Comparison of ENCODE assay signal across 8 cellular contexts in genomic region chr2:106108351-106108750, GRCh38.
DNase-seq lines count a peak whose midpoint lies in the region; ATAC-seq and TF ChIP-seq lines count a peak whose summit lies in the region.

No MANE protein-coding gene starts in this region.

- H3K4me1 ChIP-seq in heart left ventricle (peaks cover 0 to 25% (median 15%) of the 10 kb centered on the region in 12 donors), testis (peaks cover 5% of the 10 kb centered on the region)

- DNase-seq in activated naive CD4-positive, alpha-beta T cell treated with anti-CD3 and anti-CD28 coated beads for 36 hours, result peak; percentile 40
- no peak for DNase-seq in activated naive CD4-positive, alpha-beta T cell treated with anti-CD3 and anti-CD28 coated beads, Interleukin-2, amount 50 U/mL, for 16 hours
- DNase-seq in heart left ventricle (no peak), testis (peak; percentile 63)
- no peak for DNase-seq in effector memory CD8-positive, alpha-beta T cell
- no peak for DNase-seq in activated naive CD4-positive, alpha-beta T cell treated with anti-CD3 and anti-CD28 coated beads, Interleukin-2, amount 10 ng/mL, durations not matched to agents 7 days and 5 days

- H3K27me3 ChIP-seq in heart left ventricle, result no peaks in the 10 kb centered on the region
- no peaks in the 10 kb centered on the region for H3K27me3 ChIP-seq in testis

- no peaks in the 10 kb centered on the region for H3K27me3 Mint-ChIP-seq in activated naive CD4-positive, alpha-beta T cell treated with anti-CD3 and anti-CD28 coated beads for 36 hours (ENCODE audit: low read depth)
- no peaks in the 10 kb centered on the region for H3K27me3 Mint-ChIP-seq in effector memory CD8-positive, alpha-beta T cell
- H3K27me3 Mint-ChIP-seq in activated naive CD4-positive, alpha-beta T cell treated with anti-CD3 and anti-CD28 coated beads, Interleukin-2, amount 10 ng/mL, durations not matched to agents 7 days and 5 days, result no peaks in the 10 kb centered on the region

- no peak overlapping the region for H3K4me3 Mint-ChIP-seq in activated naive CD4-positive, alpha-beta T cell treated with anti-CD3 and anti-CD28 coated beads for 36 hours
- H3K4me3 Mint-ChIP-seq in effector memory CD8-positive, alpha-beta T cell, result no peak overlapping the region
- no peak overlapping the region for H3K4me3 Mint-ChIP-seq in activated naive CD4-positive, alpha-beta T cell treated with anti-CD3 and anti-CD28 coated beads, Interleukin-2, amount 10 ng/mL, durations not matched to agents 7 days and 5 days

- H3K4me3 ChIP-seq in heart left ventricle (no peak overlapping the region), testis (no peak overlapping the region)

- peak; percentile 28 to 73 (median 64) for ATAC-seq in heart left ventricle
- ATAC-seq in GM18907 (IDR thresholded peaks at IDR 0.05; ENCODE audit: unreplicated experiment), result no peak
- ATAC-seq in effector memory CD8-positive, alpha-beta T cell (replicated peaks), result no peak

- peaks cover 0 to 44% (median 26%) of the 10 kb centered on the region in 9 donors for H3K36me3 ChIP-seq in heart left ventricle
- no peaks in the 10 kb centered on the region for H3K36me3 ChIP-seq in testis (ENCODE audit: low read depth, missing control alignments)

- TF ChIP-seq POLR2A in heart left ventricle (IDR thresholded peaks at IDR 0.05), result no peak
- TF ChIP-seq POLR2A in testis (IDR thresholded peaks at IDR 0.05), result no peak

- peaks cover 18% of the 10 kb centered on the region for H3K4me1 Mint-ChIP-seq in activated naive CD4-positive, alpha-beta T cell treated with anti-CD3 and anti-CD28 coated beads for 36 hours (ENCODE audit: low read depth)
- H3K4me1 Mint-ChIP-seq in effector memory CD8-positive, alpha-beta T cell (ENCODE audit: low read depth in 2 of 2), result peaks cover 0 to 2% of the 10 kb centered on the region in 2 donors
- H3K4me1 Mint-ChIP-seq in activated naive CD4-positive, alpha-beta T cell treated with anti-CD3 and anti-CD28 coated beads, Interleukin-2, amount 10 ng/mL, durations not matched to agents 7 days and 5 days, result peaks cover 4% of the 10 kb centered on the region

- peak; percentile 75 for TF ChIP-seq CTCF in VCaP (conservative IDR thresholded peaks at IDR 0.05)
- peak in 10 of 12 donors; percentile 14 to 56 (median 34) for TF ChIP-seq CTCF in heart left ventricle (IDR thresholded peaks at IDR 0.05)
- peak in 2 of 3 experiments; percentile 12 to 18 for TF ChIP-seq CTCF in testis (IDR thresholded peaks at IDR 0.05)

- H3K36me3 Mint-ChIP-seq in activated naive CD4-positive, alpha-beta T cell treated with anti-CD3 and anti-CD28 coated beads for 36 hours (ENCODE audit: low read depth), result peaks cover 7% of the 10 kb centered on the region
- peaks cover 11% of the 10 kb centered on the region for H3K36me3 Mint-ChIP-seq in effector memory CD8-positive, alpha-beta T cell (ENCODE audit: insufficient read depth)
- peaks cover 31% of the 10 kb centered on the region for H3K36me3 Mint-ChIP-seq in activated naive CD4-positive, alpha-beta T cell treated with anti-CD3 and anti-CD28 coated beads, Interleukin-2, amount 10 ng/mL, durations not matched to agents 7 days and 5 days

- intact Hi-C loops in activated naive CD4-positive, alpha-beta T cell treated with anti-CD3 and anti-CD28 coated beads for 36 hours (cut with micrococcal nuclease), result loop anchor here (5.0 to 10.0 kb wide), 4 partner anchors 34 to 356 kb away; partner anchors contain the start of gene RGPD3
- intact Hi-C loops in heart left ventricle (cut with DNase I), result loop anchor here in 8 of 10 donors (5.0 to 10.0 kb wide), 11 partner anchors 84 to 479 kb away; partner anchors contain the start of genes UXS1 (in 2 of the 8) and RGPD3 (in 1 of the 8)
- intact Hi-C loops in testis (cut with DNase I; ENCODE audit: low total_unique reads), result loop anchor here (10.0 kb wide), 1 partner anchor 446 kb away; no protein-coding TSS in a partner anchor

- no peaks in the 10 kb centered on the region for H3K9me3 Mint-ChIP-seq in activated naive CD4-positive, alpha-beta T cell treated with anti-CD3 and anti-CD28 coated beads for 36 hours
- no peaks in the 10 kb centered on the region for H3K9me3 Mint-ChIP-seq in effector memory CD8-positive, alpha-beta T cell
- no peaks in the 10 kb centered on the region for H3K9me3 Mint-ChIP-seq in activated naive CD4-positive, alpha-beta T cell treated with anti-CD3 and anti-CD28 coated beads, Interleukin-2, amount 10 ng/mL, durations not matched to agents 7 days and 5 days

- CTCF ChIA-PET in activated naive CD4-positive, alpha-beta T cell treated with anti-CD3 and anti-CD28 coated beads for 36 hours (lab: Charles Lee), result interaction anchor here (0.8 to 2.7 kb wide), 3 partner anchors 87 to 474 kb away, joined by 3 to 10 read pairs (median 5); no protein-coding TSS in a partner anchor
- CTCF ChIA-PET in activated naive CD4-positive, alpha-beta T cell treated with anti-CD3 and anti-CD28 coated beads, Interleukin-2, amount 10 ng/mL, durations not matched to agents 7 days and 5 days (lab: Charles Lee), result interaction anchor here (1.0 to 2.7 kb wide), 4 partner anchors 48 to 87 kb away, joined by 3 to 11 read pairs (median 3); no protein-coding TSS in a partner anchor

- H3K27ac Mint-ChIP-seq in activated naive CD4-positive, alpha-beta T cell treated with anti-CD3 and anti-CD28 coated beads for 36 hours, result no peak overlapping the region
- H3K27ac Mint-ChIP-seq in effector memory CD8-positive, alpha-beta T cell, result no peak overlapping the region
- H3K27ac Mint-ChIP-seq in activated naive CD4-positive, alpha-beta T cell treated with anti-CD3 and anti-CD28 coated beads, Interleukin-2, amount 10 ng/mL, durations not matched to agents 7 days and 5 days, result no peak overlapping the region

- 46 to 75% (median 55%) methylated on average over 4 to 6 of the region's 6 CpGs for WGBS in heart left ventricle, 4 donors
- WGBS in testis, 2 donors, result 38 to 50% methylated on average over 6 of the region's 6 CpGs

- H3K27ac ChIP-seq in VCaP (peak overlapping the region; percentile 15), heart left ventricle (no peak overlapping the region), testis (no peak overlapping the region)

- H3K9me3 ChIP-seq in heart left ventricle (no peaks in the 10 kb centered on the region), testis (no peaks in the 10 kb centered on the region)

Comparison
In these comparisons a context has a peak if more than half of its experiments do, and no peak if none do; other contexts are left out.
1. DNase-seq: peak in activated naive CD4-positive, alpha-beta T cell treated with anti-CD3 and anti-CD28 coated beads for 36 hours (single experiment) and testis (single experiment); none in activated naive CD4-positive, alpha-beta T cell treated with anti-CD3 and anti-CD28 coated beads, Interleukin-2, amount 50 U/mL, for 16 hours (single experiment), heart left ventricle (0 of 5), effector memory CD8-positive, alpha-beta T cell (0 of 3) and activated naive CD4-positive, alpha-beta T cell treated with anti-CD3 and anti-CD28 coated beads, Interleukin-2, amount 10 ng/mL, durations not matched to agents 7 days and 5 days (single experiment).
2. CTCF ChIP-seq: peak in every context shown above with its lines; median percentile 75 in VCaP; 34 in heart left ventricle; 15 in testis.
3. ATAC-seq: peak in heart left ventricle (4 of 4); none in GM18907 (single experiment) and effector memory CD8-positive, alpha-beta T cell (single experiment).